In the genomic region with DNA sequence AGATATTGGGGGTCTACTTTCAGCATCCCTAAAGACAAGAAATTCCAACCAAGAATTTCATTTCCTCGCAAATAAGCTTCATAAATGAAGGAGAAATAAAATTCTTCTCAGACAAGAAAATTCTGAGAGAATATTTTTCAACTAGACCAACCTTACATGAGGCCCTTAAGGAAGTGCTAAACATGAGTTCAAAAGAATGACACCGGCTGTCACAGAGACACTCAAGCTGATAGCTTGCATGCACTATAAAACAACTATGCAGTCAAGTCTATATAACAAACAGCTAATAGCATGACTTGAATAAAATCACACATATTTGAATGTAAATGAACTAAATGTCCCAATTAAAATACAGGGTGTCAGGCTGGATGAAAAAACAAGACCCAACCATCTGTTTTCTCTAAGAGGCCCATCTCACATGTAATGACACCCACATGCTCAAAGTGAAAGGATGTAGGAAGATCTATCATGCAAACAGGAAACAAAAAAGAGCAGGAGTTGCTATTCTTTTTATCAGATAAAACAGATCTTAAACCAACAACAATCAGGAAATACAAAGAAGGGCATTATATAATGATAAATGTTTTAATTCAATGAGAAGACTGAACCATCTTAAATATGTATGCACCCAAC, we compare ENCODE assay signal across 21 cellular contexts. TPM values are rescaled to one million over a fixed set of nuclear protein-coding genes. Genes with fewer than 3 reads are reported as not detected.
DNase-seq lines count a peak whose midpoint lies in the region; ATAC-seq, FAIRE-seq and TF ChIP-seq lines count a peak whose summit lies in the region.
"Had no signal": no experiment of that assay in that cellular context is flagged by ENCODE, and none has a peak within 500 bp of the region (broad histone marks: within the 10 kb centered on the region; RNA-seq: fewer than 3 reads in every experiment).

No MANE protein-coding gene starts in this region.

- POLR2A ChIA-PET in activated CD4-positive, alpha-beta T cell treated with anti-CD3 and anti-CD28 coated beads, Interleukin-2, amount 10 ng/mL, durations not matched to agents 7 days and 5 days (lab: Charles Lee), result no interaction called here
- POLR2A ChIA-PET in activated CD4-positive, alpha-beta T cell treated with anti-CD3 and anti-CD28 coated beads for 36 hours (lab: Charles Lee), result no interaction called here
- POLR2A ChIA-PET in CD4-positive, alpha-beta T cell (lab: Charles Lee), result interaction anchor here (0.8 kb wide), 1 partner anchor 27 kb away, joined by 3 read pairs; the partner anchor contains the start of gene FAAH2

- H3K4me1 Mint-ChIP-seq in activated CD4-positive, alpha-beta T cell treated with anti-CD3 and anti-CD28 coated beads, Interleukin-2, amount 10 ng/mL, durations not matched to agents 7 days and 5 days, result peaks cover 12% of the 10 kb centered on the region
- peaks cover 17% of the 10 kb centered on the region for H3K4me1 Mint-ChIP-seq in activated CD4-positive, alpha-beta T cell treated with anti-CD3 and anti-CD28 coated beads for 36 hours
- H3K4me1 Mint-ChIP-seq in CD4-positive, alpha-beta T cell (ENCODE audit: low read depth), result peaks cover 19% of the 10 kb centered on the region
- peaks cover 5% of the 10 kb centered on the region for H3K4me1 Mint-ChIP-seq in T-helper 17 cell
- H3K4me1 Mint-ChIP-seq: GM23338 had no signal

- ATAC-seq in activated CD4-positive, alpha-beta T cell treated with anti-CD3 and anti-CD28 coated beads for 36 hours, result no peak
- peak; percentile 54 for ATAC-seq in CD4-positive, alpha-beta T cell (ENCODE audit: poor library complexity)
- ATAC-seq in T-helper 17 cell (no peak), GM18870 (IDR thresholded peaks at IDR 0.05; ENCODE audit: unreplicated experiment) (no peak), HG03045 (IDR thresholded peaks at IDR 0.05; ENCODE audit: unreplicated experiment) (no peak)
- ATAC-seq: GM23338, K562 had no signal

- H3K27me3 ChIP-seq in CD4-positive, alpha-beta T cell (ENCODE audit: control insufficient read depth, insufficient read depth, low read length), result no peaks in the 10 kb centered on the region
- H3K27me3 ChIP-seq: BE2C had no signal

- peak overlapping the region; percentile 59 for H3K27ac Mint-ChIP-seq in activated CD4-positive, alpha-beta T cell treated with anti-CD3 and anti-CD28 coated beads, Interleukin-2, amount 10 ng/mL, durations not matched to agents 7 days and 5 days
- no peak overlapping the region for H3K27ac Mint-ChIP-seq in activated CD4-positive, alpha-beta T cell treated with anti-CD3 and anti-CD28 coated beads for 36 hours
- peak overlapping the region; percentile 82 for H3K27ac Mint-ChIP-seq in CD4-positive, alpha-beta T cell
- peak overlapping the region; percentile 67 for H3K27ac Mint-ChIP-seq in T-helper 17 cell
- H3K27ac Mint-ChIP-seq: GM23338 had no signal

- no peak for DNase-seq in activated CD4-positive, alpha-beta T cell treated with anti-CD3 and anti-CD28 coated beads, Interleukin-2, amount 10 ng/mL, durations not matched to agents 7 days and 5 days
- no peak for DNase-seq in activated CD4-positive, alpha-beta T cell treated with anti-CD3 and anti-CD28 coated beads for 36 hours
- no peak for DNase-seq in CD4-positive, alpha-beta T cell
- DNase-seq in T-helper 17 cell (no peak), nucleus accumbens (lab: John Stamatoyannopoulos, UW) (no peak)
- DNase-seq: BE2C; CD8-positive, alpha-beta memory T cell; DMS53; HCEC 1CT; MV-4-11; NCI-H187; NCI-H2227 treated with DMSO at 0.1 percent for 48 hours; NCI-H510A treated with DMSO at 0.1 percent for 48 hours; SHP77 treated with DMSO at 0.1 percent for 48 hours had no signal

- intact Hi-C loops in activated CD4-positive, alpha-beta T cell treated with anti-CD3 and anti-CD28 coated beads for 36 hours (cut with DNase I, micrococcal nuclease), result no loop called here
- intact Hi-C loops in CD4-positive, alpha-beta T cell (cut with DNase I, micrococcal nuclease), result no loop called here

- peaks cover 12% of the 10 kb centered on the region for H3K36me3 Mint-ChIP-seq in activated CD4-positive, alpha-beta T cell treated with anti-CD3 and anti-CD28 coated beads, Interleukin-2, amount 10 ng/mL, durations not matched to agents 7 days and 5 days (ENCODE audit: low read depth)
- peaks cover 42% of the 10 kb centered on the region for H3K36me3 Mint-ChIP-seq in activated CD4-positive, alpha-beta T cell treated with anti-CD3 and anti-CD28 coated beads for 36 hours (ENCODE audit: low read depth)
- peaks cover 68% of the 10 kb centered on the region for H3K36me3 Mint-ChIP-seq in CD4-positive, alpha-beta T cell (ENCODE audit: low read depth)
- H3K36me3 Mint-ChIP-seq in T-helper 17 cell (ENCODE audit: low read depth), result peaks cover 2% of the 10 kb centered on the region

- peaks cover 17% of the 10 kb centered on the region for H3K9me3 Mint-ChIP-seq in activated CD4-positive, alpha-beta T cell treated with anti-CD3 and anti-CD28 coated beads, Interleukin-2, amount 10 ng/mL, durations not matched to agents 7 days and 5 days
- H3K9me3 Mint-ChIP-seq in activated CD4-positive, alpha-beta T cell treated with anti-CD3 and anti-CD28 coated beads for 36 hours (ENCODE audit: low read depth), result peaks cover 18% of the 10 kb centered on the region
- no peaks in the 10 kb centered on the region for H3K9me3 Mint-ChIP-seq in CD4-positive, alpha-beta T cell

- no peak overlapping the region for H3K4me3 Mint-ChIP-seq in activated CD4-positive, alpha-beta T cell treated with anti-CD3 and anti-CD28 coated beads, Interleukin-2, amount 10 ng/mL, durations not matched to agents 7 days and 5 days
- H3K4me3 Mint-ChIP-seq in activated CD4-positive, alpha-beta T cell treated with anti-CD3 and anti-CD28 coated beads for 36 hours, result no peak overlapping the region
- H3K4me3 Mint-ChIP-seq in CD4-positive, alpha-beta T cell, result peak overlapping the region; percentile 43
- H3K4me3 Mint-ChIP-seq in T-helper 17 cell, result no peak overlapping the region
- H3K4me3 Mint-ChIP-seq: CD8-positive, alpha-beta memory T cell; GM23338 had no signal

- no peak overlapping the region for H3K27ac ChIP-seq in CD4-positive, alpha-beta T cell (ENCODE audit: low read depth, low read length)

- peaks cover 4% of the 10 kb centered on the region for H3K9me3 ChIP-seq in CD4-positive, alpha-beta T cell (ENCODE audit: control insufficient read depth, low read length)
- H3K9me3 ChIP-seq in T-helper 17 cell (ENCODE audit: control insufficient read depth, low read length, poor library complexity, severe bottlenecking), result no peaks in the 10 kb centered on the region
- H3K9me3 ChIP-seq: BE2C had no signal

- TF ChIP-seq CTCF in CD4-positive, alpha-beta T cell (IDR thresholded peaks at IDR 0.05), result no peak

- no peaks in the 10 kb centered on the region for H3K27me3 Mint-ChIP-seq in activated CD4-positive, alpha-beta T cell treated with anti-CD3 and anti-CD28 coated beads, Interleukin-2, amount 10 ng/mL, durations not matched to agents 7 days and 5 days
- H3K27me3 Mint-ChIP-seq in activated CD4-positive, alpha-beta T cell treated with anti-CD3 and anti-CD28 coated beads for 36 hours, result no peaks in the 10 kb centered on the region
- no peaks in the 10 kb centered on the region for H3K27me3 Mint-ChIP-seq in CD4-positive, alpha-beta T cell
- no peaks in the 10 kb centered on the region for H3K27me3 Mint-ChIP-seq in T-helper 17 cell

- peak; percentile 62 for FAIRE-seq in islet of Langerhans (lab: Jason Lieb, UNC)
- FAIRE-seq: K562 had no signal

- CTCF ChIA-PET in activated CD4-positive, alpha-beta T cell treated with anti-CD3 and anti-CD28 coated beads, Interleukin-2, amount 10 ng/mL, durations not matched to agents 7 days and 5 days (lab: Charles Lee), result no interaction called here
- CTCF ChIA-PET in activated CD4-positive, alpha-beta T cell treated with anti-CD3 and anti-CD28 coated beads for 36 hours (lab: Charles Lee), result interaction anchor here (0.6 kb wide), 1 partner anchor 32 kb away, joined by 3 read pairs; no protein-coding TSS in a partner anchor
- CTCF ChIA-PET in CD4-positive, alpha-beta T cell (lab: Charles Lee), result no interaction called here

RNA-seq across cellular contexts. Expression of gene FAAH2, which starts 27.2 kb away (rescaled TPM):
- total RNA-seq in activated CD4-positive, alpha-beta T cell treated with anti-CD3 and anti-CD28 coated beads, Interleukin-2, amount 10 ng/mL, durations not matched to agents 7 days and 5 days, result 1 to 10 TPM; 1.4 to 1.9 TPM
- 1 to 10 TPM; 4.9 to 8.1 TPM for total RNA-seq in activated CD4-positive, alpha-beta T cell treated with anti-CD3 and anti-CD28 coated beads for 36 hours
- 1 to 10 TPM; 5.1 to 7.4 TPM for total RNA-seq in CD4-positive, alpha-beta T cell
- total RNA-seq in T-helper 17 cell, result 10 to 100 TPM in 1 of 2 donors, 1 to 10 TPM in 1; 8.2 to 11.8 TPM
- total RNA-seq: A172, RPMI7951 had no signal
